Comparison of ENCODE assay signal across 19 cellular contexts in genomic region chr6:168540713-168541291, GRCh38.
DNase-seq lines count a peak whose midpoint lies in the region; ATAC-seq and TF ChIP-seq lines count a peak whose summit lies in the region.
"Had no signal": no experiment of that assay in that cellular context is flagged by ENCODE, and none has a peak within 500 bp of the region (broad histone marks: within the 10 kb centered on the region; RNA-seq: fewer than 3 reads in every experiment).

No MANE protein-coding gene starts in this region.

- peak overlapping the region; percentile 38 for H3K4me2 ChIP-seq in smooth muscle cell

- DNase-seq in ELF-1 (ENCODE audit: low read depth, low spot score) (peak; percentile 75), adipocyte (ENCODE audit: low read depth) (no peak), iPS DF 19.7 (ENCODE audit: low read depth, low spot score) (peak; percentile 40), smooth muscle cell (lab: John Stamatoyannopoulos, UW; ENCODE audit: unreplicated experiment) (no peak), NCI-H1105 (lab: John Stamatoyannopoulos, UW) (no peak), GM13976 (ENCODE audit: low spot score) (no peak), COLO829 (ENCODE audit: low spot score) (no peak)
- DNase-seq: activated CD4-positive, alpha-beta T cell treated with anti-CD3 and anti-CD28 coated beads for 36 hours; activated CD8-positive, alpha-beta memory T cell treated with anti-CD3 and anti-CD28 coated beads for 24 hours; activated naive CD4-positive, alpha-beta T cell; activated T-cell treated with anti-CD3 and anti-CD28 coated beads, Interleukin-2, amount 50 U/mL, for 24 hours; amniotic stem cell; BE2C; NCI-H510A; pancreas; stimulated activated CD8-positive, alpha-beta memory T cell treated with anti-CD3 and anti-CD28 coated beads, Interleukin-4, amount 100 ng/mL, for 48 hours had no signal

- H2AFZ ChIP-seq in smooth muscle cell (ENCODE audit: low read depth): no peak overlapping the region

- no peaks in the 10 kb centered on the region for H3K36me3 ChIP-seq in adipocyte (ENCODE audit: control insufficient read depth, insufficient read depth, low read length, severe bottlenecking)
- H3K36me3 ChIP-seq in smooth muscle cell (ENCODE audit: low read depth): no peaks in the 10 kb centered on the region
- H3K36me3 ChIP-seq: BE2C, pancreas, SJSA1 had no signal

- no peak for ATAC-seq in HG03095 (IDR thresholded peaks at IDR 0.05; ENCODE audit: unreplicated experiment)
- ATAC-seq: activated CD4-positive, alpha-beta T cell treated with anti-CD3 and anti-CD28 coated beads for 36 hours; pancreas; sciatic nerve had no signal

- peaks cover 29% of the 10 kb centered on the region for H3K4me1 ChIP-seq in adipocyte (ENCODE audit: control insufficient read depth, insufficient read depth, low read length)
- H3K4me1 ChIP-seq in smooth muscle cell (ENCODE audit: low read depth): peaks cover 25% of the 10 kb centered on the region
- H3K4me1 ChIP-seq: BE2C, pancreas, SJSA1 had no signal

- H3K27me3 ChIP-seq in adipocyte (replicated peaks; ENCODE audit: control insufficient read depth, insufficient read depth, low read length): no peaks in the 10 kb centered on the region
- H3K27me3 ChIP-seq in smooth muscle cell (ENCODE audit: low read depth): peaks cover 4% of the 10 kb centered on the region
- H3K27me3 ChIP-seq: pancreas, SJSA1 had no signal

- H3F3A ChIP-seq in smooth muscle cell (ENCODE audit: low read depth): no peaks in the 10 kb centered on the region

- H3K9ac ChIP-seq in adipocyte (ENCODE audit: low read length) (peak overlapping the region; percentile 39), smooth muscle cell (ENCODE audit: low read depth) (no peak overlapping the region)

- WGBS in smooth muscle cell (ENCODE audit: low lambda C conversion rate): 54% methylated on average over 15 of the region's 15 CpGs

- no peaks in the 10 kb centered on the region for H3K79me2 ChIP-seq in smooth muscle cell (ENCODE audit: low read depth)

- no peaks in the 10 kb centered on the region for H3K9me3 ChIP-seq in adipocyte (ENCODE audit: control insufficient read depth, low read length)
- H3K9me3 ChIP-seq in smooth muscle cell (replicated peaks; ENCODE audit: low read depth): no peaks in the 10 kb centered on the region
- H3K9me3 ChIP-seq: BE2C, pancreas had no signal

- no peak overlapping the region for H3K27ac ChIP-seq in smooth muscle cell (ENCODE audit: low read depth)
- H3K27ac ChIP-seq: pancreas, SJSA1 had no signal

- H3K4me3 ChIP-seq in adipocyte (ENCODE audit: low read length): no peak overlapping the region
- H3K4me3 ChIP-seq in smooth muscle cell: no peak overlapping the region
- H3K4me3 ChIP-seq: pancreas, SJSA1 had no signal

- in situ Hi-C loops in GM13976 (cut with MboI; ENCODE audit: low sequenced_read_pairs, unreplicated experiment): no loop called here

- H4K20me1 ChIP-seq in smooth muscle cell (ENCODE audit: low read depth): no peaks in the 10 kb centered on the region

- no peak for TF ChIP-seq CTCF in smooth muscle cell (IDR thresholded peaks at IDR 0.05; ENCODE audit: borderline replicate concordance, insufficient read depth, poor library complexity, severe bottlenecking)
- TF ChIP-seq CTCF in GM13976 (IDR thresholded peaks at IDR 0.05; ENCODE audit: borderline replicate concordance, control extremely low read depth, extremely low read depth, insufficient read depth, missing control alignments): no peak

Comparison
In these comparisons a context has a peak if more than half of its experiments do, and no peak if none do; other contexts are left out.
1. DNase-seq: peak in ELF-1 (single experiment) and iPS DF 19.7 (single experiment); none in adipocyte (single experiment), smooth muscle cell (single experiment), NCI-H1105 (single experiment), GM13976 (single experiment) and COLO829 (single experiment).